Comparison of ENCODE assay signal across 13 cellular contexts in genomic region chr3:58260733-58261132, GRCh38. TPM values are rescaled to one million over a fixed set of nuclear protein-coding genes. Genes with fewer than 3 reads are reported as not detected.
DNase-seq lines count a peak whose midpoint lies in the region; ATAC-seq and TF ChIP-seq lines count a peak whose summit lies in the region.
"Had no signal": no experiment of that assay in that cellular context is flagged by ENCODE, and none has a peak within 500 bp of the region (broad histone marks: within the 10 kb centered on the region; RNA-seq: fewer than 3 reads in every experiment).

No MANE protein-coding gene starts in this region.

- peak overlapping the region; percentile 85 for H3K27ac ChIP-seq in temporal lobe (ENCODE audit: low read depth, low read length)
- H3K27ac ChIP-seq: BLaER1 treated with 17β-estradiol and CSF1 and Interleukin-3, amounts not matched to agents 10 nM and 100 nM had no signal

- ATAC-seq in activated naive CD4-positive, alpha-beta T cell treated with anti-CD3 and anti-CD28 coated beads, Interleukin-2, amount 50 U/mL, for 72 hours, result peak; percentile 35 to 46
- ATAC-seq in HG02840 (IDR thresholded peaks at IDR 0.05; ENCODE audit: low FRiP score, unreplicated experiment) (no peak), HG02870 (IDR thresholded peaks at IDR 0.05; ENCODE audit: unreplicated experiment) (no peak)

- H3K27ac Mint-ChIP-seq in activated naive CD4-positive, alpha-beta T cell treated with anti-CD3 and anti-CD28 coated beads, Interleukin-2, amount 50 U/mL, for 72 hours, result peak overlapping the region in 1 of 2 donors; percentile 31
- H3K27ac Mint-ChIP-seq in activated naive CD4-positive, alpha-beta T cell treated with anti-CD3 and anti-CD28 coated beads, Interleukin-2, amount 10 ng/mL, durations not matched to agents 7 days and 5 days, result no peak overlapping the region

- TF ChIP-seq CTCF in fibroblast of mammary gland (conservative IDR thresholded peaks at IDR 0.05; ENCODE audit: control insufficient read depth, insufficient read depth, low read depth, low read length), result no peak

- no peak for DNase-seq in activated naive CD4-positive, alpha-beta T cell treated with anti-CD3 and anti-CD28 coated beads, Interleukin-2, amount 50 U/mL, for 72 hours (ENCODE audit: low spot score in 2 of 2)
- DNase-seq in activated naive CD4-positive, alpha-beta T cell treated with anti-CD3 and anti-CD28 coated beads, Interleukin-2, amount 10 ng/mL, durations not matched to agents 7 days and 5 days, result no peak
- DNase-seq in RPMI7951 (ENCODE audit: low read depth), result peak; percentile 64
- DNase-seq in fibroblast of mammary gland (ENCODE audit: low read depth), result peak; percentile 45
- DNase-seq in effector CD4-positive, alpha-beta T cell, result no peak
- DNase-seq: activated CD4-positive, alpha-beta T cell treated with anti-CD3 and anti-CD28 coated beads, Interleukin-2, amount 50 U/mL, for 1 hour; NCI-H345; stimulated activated CD4-positive, alpha-beta T cell treated with anti-CD3 and anti-CD28 coated beads, Interleukin-12 subunit alpha, Interleukin-12 subunit beta, amount 100 ng/mL, for 4 hours had no signal

- H3K9me3 Mint-ChIP-seq in activated naive CD4-positive, alpha-beta T cell treated with anti-CD3 and anti-CD28 coated beads, Interleukin-2, amount 50 U/mL, for 72 hours, result no peaks in the 10 kb centered on the region
- H3K9me3 Mint-ChIP-seq in activated naive CD4-positive, alpha-beta T cell treated with anti-CD3 and anti-CD28 coated beads, Interleukin-2, amount 10 ng/mL, durations not matched to agents 7 days and 5 days, result no peaks in the 10 kb centered on the region

- H3K4me3 ChIP-seq in fibroblast of mammary gland (ENCODE audit: control insufficient read depth, low read depth, low read length), result no peak overlapping the region
- H3K4me3 ChIP-seq: BLaER1 treated with 17β-estradiol and CSF1 and Interleukin-3, amounts not matched to agents 10 nM and 100 nM; HAP-1 had no signal

- CTCF ChIA-PET in activated naive CD4-positive, alpha-beta T cell treated with anti-CD3 and anti-CD28 coated beads, Interleukin-2, amount 10 ng/mL, durations not matched to agents 7 days and 5 days (lab: Charles Lee), result no interaction called here

- no peak overlapping the region for H3K4me3 Mint-ChIP-seq in activated naive CD4-positive, alpha-beta T cell treated with anti-CD3 and anti-CD28 coated beads, Interleukin-2, amount 10 ng/mL, durations not matched to agents 7 days and 5 days

- H3K36me3 Mint-ChIP-seq in activated naive CD4-positive, alpha-beta T cell treated with anti-CD3 and anti-CD28 coated beads, Interleukin-2, amount 50 U/mL, for 72 hours, result no peaks in the 10 kb centered on the region
- no peaks in the 10 kb centered on the region for H3K36me3 Mint-ChIP-seq in activated naive CD4-positive, alpha-beta T cell treated with anti-CD3 and anti-CD28 coated beads, Interleukin-2, amount 10 ng/mL, durations not matched to agents 7 days and 5 days

- no peaks in the 10 kb centered on the region for H3K27me3 Mint-ChIP-seq in activated naive CD4-positive, alpha-beta T cell treated with anti-CD3 and anti-CD28 coated beads, Interleukin-2, amount 10 ng/mL, durations not matched to agents 7 days and 5 days

- H3K4me1 Mint-ChIP-seq in activated naive CD4-positive, alpha-beta T cell treated with anti-CD3 and anti-CD28 coated beads, Interleukin-2, amount 10 ng/mL, durations not matched to agents 7 days and 5 days, result no peaks in the 10 kb centered on the region

RNA-seq across cellular contexts. Expression of gene ABHD6, which starts 23.1 kb away (rescaled TPM):
- total RNA-seq in activated naive CD4-positive, alpha-beta T cell treated with anti-CD3 and anti-CD28 coated beads, Interleukin-2, amount 50 U/mL, for 72 hours, result 1 to 10 TPM; 3.5 to 5.5 TPM
- total RNA-seq in RPMI7951 (2014; rRNA removed; shearing (Covaris generic)), result 19.5 and 20.1 TPM in 2 replicates
- total RNA-seq in temporal lobe, result 21.1 TPM

RNA-seq across cellular contexts. Expression of gene RPP14, which starts 45.3 kb away (rescaled TPM):
- 10 to 100 TPM; 14.7 to 16.8 TPM for total RNA-seq in activated naive CD4-positive, alpha-beta T cell treated with anti-CD3 and anti-CD28 coated beads, Interleukin-2, amount 50 U/mL, for 72 hours
- 15.3 and 18.2 TPM in 2 replicates for total RNA-seq in RPMI7951 (2014; rRNA removed; shearing (Covaris generic))
- total RNA-seq in temporal lobe, result 13.3 TPM

RNA-seq across cellular contexts. Expression of gene HTD2, which starts 45.6 kb away (rescaled TPM):
- total RNA-seq in activated naive CD4-positive, alpha-beta T cell treated with anti-CD3 and anti-CD28 coated beads, Interleukin-2, amount 50 U/mL, for 72 hours, result 10 to 100 TPM in 1 of 2 donors, 1 to 10 TPM in 1; 8.5 to 10.3 TPM
- 8.9 and 10.9 TPM in 2 replicates for total RNA-seq in RPMI7951 (2014; rRNA removed; shearing (Covaris generic))
- total RNA-seq in temporal lobe, result 9.3 TPM

RNA-seq across cellular contexts. Expression of gene DNASE1L3, which starts 50.0 kb away (rescaled TPM):
- total RNA-seq in activated naive CD4-positive, alpha-beta T cell treated with anti-CD3 and anti-CD28 coated beads, Interleukin-2, amount 50 U/mL, for 72 hours, result not detected
- total RNA-seq in RPMI7951 (2014; rRNA removed; shearing (Covaris generic)), result not detected in 2 replicates
- total RNA-seq in temporal lobe, result 0.74 TPM

Comparison
In these comparisons a context has a peak if more than half of its experiments do, and no peak if none do; other contexts are left out.
1. ATAC-seq: peak in activated naive CD4-positive, alpha-beta T cell treated with anti-CD3 and anti-CD28 coated beads, Interleukin-2, amount 50 U/mL, for 72 hours (2 of 2); none in HG02840 (single experiment) and HG02870 (single experiment).
2. DNase-seq: peak in RPMI7951 (single experiment) and fibroblast of mammary gland (single experiment); none in activated naive CD4-positive, alpha-beta T cell treated with anti-CD3 and anti-CD28 coated beads, Interleukin-2, amount 50 U/mL, for 72 hours (0 of 2), activated naive CD4-positive, alpha-beta T cell treated with anti-CD3 and anti-CD28 coated beads, Interleukin-2, amount 10 ng/mL, durations not matched to agents 7 days and 5 days (single experiment) and effector CD4-positive, alpha-beta T cell (single experiment).